In the genomic region with DNA sequence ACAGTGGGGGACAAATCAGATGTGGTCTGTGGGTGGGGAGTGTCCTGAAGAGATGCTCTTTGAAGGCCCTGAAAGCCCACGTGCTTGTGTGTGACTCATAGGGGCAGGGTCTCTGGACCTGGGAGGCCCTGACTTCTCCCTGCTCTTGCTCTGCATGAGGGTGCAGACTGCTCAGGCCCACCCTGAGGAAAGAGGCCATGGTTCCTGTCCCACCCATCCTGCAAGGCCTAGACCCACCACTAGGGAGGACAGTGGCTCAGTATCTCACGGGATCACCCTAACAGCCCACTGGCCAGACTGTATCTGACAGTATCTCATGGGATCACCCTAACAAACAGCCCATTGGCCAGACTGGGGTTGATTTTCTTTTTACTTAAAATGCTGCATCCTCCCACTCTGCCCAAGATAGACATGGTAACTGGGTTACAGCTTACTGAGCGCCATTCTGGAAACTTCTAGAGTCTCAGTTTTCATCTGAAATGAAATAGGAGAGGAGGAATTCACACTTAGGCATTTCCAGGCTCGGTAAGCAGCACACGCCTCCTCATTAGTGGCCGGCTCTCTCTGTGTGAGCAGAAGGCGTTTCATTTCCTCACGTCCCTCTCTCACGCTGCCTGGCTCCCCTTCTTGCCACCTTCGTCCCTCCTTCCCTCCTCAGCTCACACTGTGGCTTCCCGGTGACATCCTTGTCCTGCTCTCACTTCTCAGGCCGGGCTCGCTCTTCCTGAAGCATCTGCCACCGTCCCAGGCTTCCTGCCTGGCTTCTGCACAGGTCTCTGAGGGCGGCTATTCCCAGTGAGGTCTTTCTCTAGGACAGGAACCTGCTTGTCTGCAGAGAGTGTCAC, we compare ENCODE assay signal across 19 cellular contexts.
DNase-seq lines count a peak whose midpoint lies in the region; ATAC-seq and TF ChIP-seq lines count a peak whose summit lies in the region.
"Had no signal": no experiment of that assay in that cellular context is flagged by ENCODE, and none has a peak within 500 bp of the region (broad histone marks: within the 10 kb centered on the region; RNA-seq: fewer than 3 reads in every experiment).

No MANE protein-coding gene starts in this region.

- no peaks in the 10 kb centered on the region for H3K79me2 ChIP-seq in H9 (ENCODE audit: insufficient read depth, low read length)
- H3K79me2 ChIP-seq in MM.1S (ENCODE audit: low read length), result no peaks in the 10 kb centered on the region

- H4K91ac ChIP-seq in H9 (ENCODE audit: insufficient read length, low read depth, low read length), result no peak overlapping the region
- H4K91ac ChIP-seq in neuronal stem cell (ENCODE audit: low read depth, low read length, poor library complexity), result no peak overlapping the region

- no peaks in the 10 kb centered on the region for H4K20me1 ChIP-seq in H9 (ENCODE audit: control insufficient read depth, insufficient read depth, insufficient read length)
- H4K20me1 ChIP-seq in MM.1S (ENCODE audit: insufficient read depth, low read length), result no peaks in the 10 kb centered on the region

- no peaks in the 10 kb centered on the region for H3K9me2 ChIP-seq in MM.1S (replicated peaks; ENCODE audit: insufficient read depth, low read length)

- ATAC-seq in GM21576 (IDR thresholded peaks at IDR 0.05; ENCODE audit: unreplicated experiment), result no peak
- ATAC-seq: psoas muscle had no signal

- H3K4ac ChIP-seq in H9 (ENCODE audit: low read depth, low read length) (no peak overlapping the region), neuronal stem cell (ENCODE audit: low read length) (no peak overlapping the region)

- H3K27me3 Mint-ChIP-seq in H9 (ENCODE audit: low read depth) (peaks cover 3% of the 10 kb centered on the region), glutamatergic neuron (ENCODE audit: unreplicated experiment) (peaks cover 2% of the 10 kb centered on the region), endothelial cell (ENCODE audit: unreplicated experiment) (peaks cover 6% of the 10 kb centered on the region)

- H3K36me3 ChIP-seq in MM.1S (replicated peaks; ENCODE audit: insufficient read depth, low read length) (no peaks in the 10 kb centered on the region), neuronal stem cell (replicated peaks in 1 of 2; ENCODE audit: control insufficient read depth in 2 of 2, insufficient read depth in 2 of 2, low read length in 2 of 2) (no peaks in the 10 kb centered on the region), BE2C (no peaks in the 10 kb centered on the region)
- H3K36me3 ChIP-seq: upper lobe of left lung had no signal

- H3K14ac ChIP-seq in H9 (ENCODE audit: insufficient read depth, low read length), result no peak overlapping the region
- H3K14ac ChIP-seq in neuronal stem cell (ENCODE audit: low read length), result no peak overlapping the region

- WGBS in H9 (ENCODE audit: extremely low coverage, insufficient read length, low lambda C conversion rate), result no CpG with 5 or more reads among the region's 15 CpGs
- WGBS in neuronal stem cell (ENCODE audit: extremely low coverage in 2 of 2, insufficient read length in 2 of 2, insufficient replicate concordance in 1 of 2), 2 donors, result no CpG with 5 or more reads among the region's 15 CpGs

- no peak overlapping the region for H2BK20ac ChIP-seq in H9 (ENCODE audit: low read depth, low read length, poor library complexity, severe bottlenecking)

- H3K4me3 ChIP-seq in MM.1S (ENCODE audit: low read length), result no peak overlapping the region
- no peak overlapping the region for H3K4me3 ChIP-seq in neuronal stem cell (ENCODE audit: low read length in 2 of 2)
- H3K4me3 ChIP-seq in BE2C (ENCODE audit: low read depth, low read length), result no peak overlapping the region
- H3K4me3 ChIP-seq: psoas muscle, upper lobe of left lung had no signal

- no peak overlapping the region for H2AK5ac ChIP-seq in H9 (ENCODE audit: insufficient read length, low read length)
- H2AK5ac ChIP-seq in neuronal stem cell (ENCODE audit: low read depth, low read length), result no peak overlapping the region

- H3K9ac ChIP-seq in H9 (ENCODE audit: extremely low read depth, insufficient read length, low read length) (no peak overlapping the region), MM.1S (ENCODE audit: low read length) (no peak overlapping the region), neuronal stem cell (ENCODE audit: low read depth, low read length, poor library complexity) (no peak overlapping the region)
- H3K9ac ChIP-seq: KMS-11 had no signal

- no peak overlapping the region for H3K27ac Mint-ChIP-seq in H9
- H3K27ac Mint-ChIP-seq in glutamatergic neuron (ENCODE audit: unreplicated experiment), result no peak overlapping the region
- H3K27ac Mint-ChIP-seq in endothelial cell (ENCODE audit: unreplicated experiment), result no peak overlapping the region
- H3K27ac Mint-ChIP-seq: activated T-cell treated with anti-CD3 and anti-CD28 coated beads, Interleukin-2, amount 50 U/mL, for 24 hours; CD4-positive, alpha-beta memory T cell had no signal

- H2BK12ac ChIP-seq in H9 (ENCODE audit: insufficient read length, low read depth, low read length) (no peak overlapping the region), neuronal stem cell (ENCODE audit: low read length) (no peak overlapping the region)

- H3K9me3 Mint-ChIP-seq in H9 (peaks cover under 1 to 3% of the 10 kb centered on the region in 2 experiments; a peak in 3 of 5 replicates), glutamatergic neuron (ENCODE audit: unreplicated experiment) (peaks cover 7% of the 10 kb centered on the region), endothelial cell (ENCODE audit: unreplicated experiment) (peaks cover 23% of the 10 kb centered on the region)

- H3K9me3 ChIP-seq in H9 (ENCODE audit: control insufficient read depth, low read depth, low read length), result no peaks in the 10 kb centered on the region
- H3K9me3 ChIP-seq in MM.1S (replicated peaks; ENCODE audit: insufficient read depth, low read length), result no peaks in the 10 kb centered on the region
- no peaks in the 10 kb centered on the region for H3K9me3 ChIP-seq in neuronal stem cell (replicated peaks in 1 of 2; ENCODE audit: control insufficient read depth in 2 of 2, insufficient read depth in 1 of 2, low read depth in 1 of 2, low read length in 2 of 2)
- no peaks in the 10 kb centered on the region for H3K9me3 ChIP-seq in BE2C
- H3K9me3 ChIP-seq: upper lobe of left lung had no signal

- DNase-seq in H9, result peak; percentile 62
- DNase-seq in MM.1S, result no peak
- DNase-seq in glutamatergic neuron, result no peak
- no peak for DNase-seq in neuronal stem cell (ENCODE audit: low spot score)
- DNase-seq in BE2C, result no peak
- DNase-seq in endothelial cell (ENCODE audit: low spot score), result no peak
- no peak for DNase-seq in Ammon's horn (ENCODE audit: low spot score)
- DNase-seq: activated T-cell treated with anti-CD3 and anti-CD28 coated beads, Interleukin-2, amount 50 U/mL, for 24 hours; CD4-positive, alpha-beta memory T cell; effector CD8-positive, alpha-beta T cell; foreskin fibroblast; GF-D8; NCI-H187; NCI-H526 treated with DMSO at 0.1 percent for 48 hours; OCI-M1; psoas muscle; upper lobe of left lung had no signal

- H3K79me1 ChIP-seq in H9 (ENCODE audit: insufficient read depth, low read depth, low read length, poor library complexity, severe bottlenecking) (no peaks in the 10 kb centered on the region), neuronal stem cell (ENCODE audit: low read depth, low read length) (no peaks in the 10 kb centered on the region)

- H2AFZ ChIP-seq in H9 (ENCODE audit: low read length) (no peak overlapping the region), MM.1S (ENCODE audit: low read length) (no peak overlapping the region), neuronal stem cell (ENCODE audit: low read length) (no peak overlapping the region)

- no peak overlapping the region for H4K5ac ChIP-seq in H9 (ENCODE audit: insufficient read length, low read depth, low read length)

- no peak overlapping the region for H3K56ac ChIP-seq in H9 (ENCODE audit: insufficient read length, low read depth, low read length)

- no peak overlapping the region for H3K27ac ChIP-seq in H9 (ENCODE audit: insufficient read length, low read depth, low read length)
- no peak overlapping the region for H3K27ac ChIP-seq in MM.1S (ENCODE audit: low read length)
- no peak overlapping the region for H3K27ac ChIP-seq in neuronal stem cell (replicated peaks; ENCODE audit: low read length)
- H3K27ac ChIP-seq: KMS-11, psoas muscle, upper lobe of left lung had no signal

- H3K36me3 Mint-ChIP-seq in H9 (ENCODE audit: insufficient read depth in 1 of 3, low read depth in 3 of 3), result peaks cover 0 to 1% (median 0%) of the 10 kb centered on the region in 3 experiments; a peak in 1 of 7 replicates
- H3K36me3 Mint-ChIP-seq in glutamatergic neuron (ENCODE audit: unreplicated experiment), result no peaks in the 10 kb centered on the region
- peaks cover 11% of the 10 kb centered on the region for H3K36me3 Mint-ChIP-seq in endothelial cell (ENCODE audit: low read depth, unreplicated experiment)
- H3K36me3 Mint-ChIP-seq: CD4-positive, alpha-beta memory T cell had no signal

- no peaks in the 10 kb centered on the region for H3K23me2 ChIP-seq in H9 (ENCODE audit: insufficient read length, low read depth, low read length, poor library complexity, severe bottlenecking)

- H3K27me3 ChIP-seq in H9 (ENCODE audit: insufficient read depth, low read length), result no peaks in the 10 kb centered on the region
- no peaks in the 10 kb centered on the region for H3K27me3 ChIP-seq in MM.1S (replicated peaks; ENCODE audit: insufficient read depth, low read length)
- H3K27me3 ChIP-seq in neuronal stem cell (ENCODE audit: control insufficient read depth in 3 of 3, insufficient read depth in 3 of 3, low read depth in 1 of 3, low read length in 3 of 3), result no peaks in the 10 kb centered on the region
- H3K27me3 ChIP-seq in BE2C, result no peaks in the 10 kb centered on the region
- H3K27me3 ChIP-seq: upper lobe of left lung had no signal

- H3K4me2 ChIP-seq in H9 (ENCODE audit: insufficient read depth, insufficient read length, low read length), result no peak overlapping the region
- no peak overlapping the region for H3K4me2 ChIP-seq in MM.1S (ENCODE audit: low read depth, low read length)
- no peak overlapping the region for H3K4me2 ChIP-seq in neuronal stem cell (ENCODE audit: insufficient read depth, low read length, poor library complexity, severe bottlenecking)
- H3K4me2 ChIP-seq: KMS-11 had no signal

- peak overlapping the region; percentile 50 for H3K18ac ChIP-seq in H9 (ENCODE audit: insufficient read length, low read depth, low read length)
- H3K18ac ChIP-seq in neuronal stem cell (ENCODE audit: low read length), result peak overlapping the region; percentile 57

- H3K23ac ChIP-seq in H9 (ENCODE audit: insufficient read length, low read depth, low read length), result no peak overlapping the region
- no peak overlapping the region for H3K23ac ChIP-seq in neuronal stem cell (ENCODE audit: low read depth, low read length, poor library complexity)

- peak; percentile 61 for TF ChIP-seq CTCF in H9 (conservative IDR thresholded peaks at IDR 0.05)
- peak; percentile 14; the same call in 1 of the 2 replicates for TF ChIP-seq CTCF in MM.1S (IDR thresholded peaks at IDR 0.05; ENCODE audit: low read length)
- peak; percentile 16 for TF ChIP-seq CTCF in glutamatergic neuron (IDR thresholded peaks at IDR 0.05; ENCODE audit: partially characterized antibody, unreplicated experiment)
- TF ChIP-seq CTCF in BE2C (IDR thresholded peaks at IDR 0.05; ENCODE audit: low read depth, low read length), result no peak
- no peak for TF ChIP-seq CTCF in endothelial cell (IDR thresholded peaks at IDR 0.05; ENCODE audit: unreplicated experiment)

- H3K4me3 Mint-ChIP-seq in H9 (no peak overlapping the region), glutamatergic neuron (ENCODE audit: unreplicated experiment) (no peak overlapping the region), endothelial cell (ENCODE audit: unreplicated experiment) (no peak overlapping the region)
- H3K4me3 Mint-ChIP-seq: activated T-cell treated with anti-CD3 and anti-CD28 coated beads, Interleukin-2, amount 50 U/mL, for 24 hours; CD4-positive, alpha-beta memory T cell had no signal

- no peak overlapping the region for H3T11ph ChIP-seq in H9 (ENCODE audit: low read length)

- H2BK120ac ChIP-seq in H9 (ENCODE audit: low read depth, low read length, poor library complexity, severe bottlenecking) (no peak overlapping the region), neuronal stem cell (ENCODE audit: low read depth, low read length) (no peak overlapping the region)

- H3F3A ChIP-seq in MM.1S (ENCODE audit: insufficient read depth, low read length), result no peaks in the 10 kb centered on the region

- H2BK15ac ChIP-seq in H9 (ENCODE audit: low read depth, low read length) (no peak overlapping the region), neuronal stem cell (ENCODE audit: low read length) (no peak overlapping the region)

- H2BK5ac ChIP-seq in H9 (ENCODE audit: insufficient read length, low read length), result no peak overlapping the region
- no peak overlapping the region for H2BK5ac ChIP-seq in neuronal stem cell (ENCODE audit: low read length)

- H3K4me1 Mint-ChIP-seq in H9 (peaks cover 3 to 6% of the 10 kb centered on the region in 2 experiments; a peak in 3 of 4 replicates), glutamatergic neuron (ENCODE audit: low read depth, unreplicated experiment) (no peaks in the 10 kb centered on the region), endothelial cell (ENCODE audit: unreplicated experiment) (no peaks in the 10 kb centered on the region)
- H3K4me1 Mint-ChIP-seq: CD4-positive, alpha-beta memory T cell had no signal

- H3K4me1 ChIP-seq in H9 (ENCODE audit: insufficient read depth, low read length), result no peaks in the 10 kb centered on the region
- peaks cover 21% of the 10 kb centered on the region for H3K4me1 ChIP-seq in MM.1S (ENCODE audit: low read length)
- H3K4me1 ChIP-seq in neuronal stem cell (ENCODE audit: control insufficient read depth in 2 of 2, insufficient read depth in 1 of 2, low read depth in 1 of 2, low read length in 2 of 2), result peaks cover 0 to 4% of the 10 kb centered on the region in 2 donors
- H3K4me1 ChIP-seq in BE2C, result no peaks in the 10 kb centered on the region
- H3K4me1 ChIP-seq: psoas muscle, upper lobe of left lung had no signal

- H4K8ac ChIP-seq in H9 (replicated peaks; ENCODE audit: insufficient read length, low read depth, low read length), result no peak overlapping the region
- no peak overlapping the region for H4K8ac ChIP-seq in neuronal stem cell (ENCODE audit: low read depth, low read length)

Comparison
In these comparisons a context has a peak if more than half of its experiments do, and no peak if none do; other contexts are left out.
1. CTCF ChIP-seq: peak in H9 (single experiment), MM.1S (single experiment) and glutamatergic neuron (single experiment); none in BE2C (single experiment) and endothelial cell (single experiment).